In the genomic region with DNA sequence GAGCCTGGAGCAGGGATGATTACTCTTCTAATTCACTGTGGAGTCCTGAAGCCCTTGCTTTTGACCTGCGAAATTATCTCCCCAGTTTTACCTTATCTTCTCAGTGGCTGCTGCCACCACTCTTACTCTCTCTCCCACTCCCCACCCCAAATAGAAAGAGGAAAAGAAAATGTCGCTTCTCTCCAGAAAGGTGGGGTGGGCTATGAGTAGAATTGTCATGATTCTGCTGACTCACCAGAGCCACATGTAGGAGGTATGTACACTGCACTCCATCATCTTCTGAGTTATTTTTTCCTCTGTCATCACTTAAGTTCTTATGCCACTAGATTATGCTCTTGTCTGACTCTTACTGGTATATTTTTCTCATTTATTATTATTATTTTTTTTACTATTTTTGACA, we compare ENCODE assay signal across 1 cellular context.
TF ChIP-seq lines count a peak whose summit lies in the region.

No MANE protein-coding gene starts in this region.

TF ChIP-seq in K562, 482 proteins besides CTCF, POLR2A, EP300 and RAD21 (continued from another document and continues in another):
- TF ChIP-seq JUNB (CRISPR knock-in tag; conservative IDR thresholded peaks at IDR 0.05) = no peak
- TF ChIP-seq SMAD4 (CRISPR knock-in tag; conservative IDR thresholded peaks at IDR 0.05) = peak; percentile 51; the same call in 1 of the 2 replicates
- no peak for TF ChIP-seq DACH1 (IDR thresholded peaks at IDR 0.05; ENCODE audit: partially characterized antibody)
- TF ChIP-seq SIX5 (IDR thresholded peaks at IDR 0.05; ENCODE audit: borderline replicate concordance in 1 of 2, insufficient read depth in 1 of 2, low read depth in 1 of 2, low read length in 2 of 2) = no peak
- TF ChIP-seq ZBTB7A (IDR thresholded peaks at IDR 0.05; ENCODE audit: borderline replicate concordance, control insufficient read depth, low read depth, low read length) = peak; percentile 44; the same call in 1 of the 2 replicates
- peak; percentile 72 for TF ChIP-seq PKNOX1 (IDR thresholded peaks at IDR 0.05)
- peak; percentile 55 for TF ChIP-seq NCOR1 (IDR thresholded peaks at IDR 0.05)
- no peak for TF ChIP-seq RUNX1 (IDR thresholded peaks at IDR 0.05; ENCODE audit: low read depth)
- peak; percentile 91 for TF ChIP-seq SMARCA4 (IDR thresholded peaks at IDR 0.05)
- TF ChIP-seq MITF (IDR thresholded peaks at IDR 0.05) = no peak
- TF ChIP-seq, protein P1, sequence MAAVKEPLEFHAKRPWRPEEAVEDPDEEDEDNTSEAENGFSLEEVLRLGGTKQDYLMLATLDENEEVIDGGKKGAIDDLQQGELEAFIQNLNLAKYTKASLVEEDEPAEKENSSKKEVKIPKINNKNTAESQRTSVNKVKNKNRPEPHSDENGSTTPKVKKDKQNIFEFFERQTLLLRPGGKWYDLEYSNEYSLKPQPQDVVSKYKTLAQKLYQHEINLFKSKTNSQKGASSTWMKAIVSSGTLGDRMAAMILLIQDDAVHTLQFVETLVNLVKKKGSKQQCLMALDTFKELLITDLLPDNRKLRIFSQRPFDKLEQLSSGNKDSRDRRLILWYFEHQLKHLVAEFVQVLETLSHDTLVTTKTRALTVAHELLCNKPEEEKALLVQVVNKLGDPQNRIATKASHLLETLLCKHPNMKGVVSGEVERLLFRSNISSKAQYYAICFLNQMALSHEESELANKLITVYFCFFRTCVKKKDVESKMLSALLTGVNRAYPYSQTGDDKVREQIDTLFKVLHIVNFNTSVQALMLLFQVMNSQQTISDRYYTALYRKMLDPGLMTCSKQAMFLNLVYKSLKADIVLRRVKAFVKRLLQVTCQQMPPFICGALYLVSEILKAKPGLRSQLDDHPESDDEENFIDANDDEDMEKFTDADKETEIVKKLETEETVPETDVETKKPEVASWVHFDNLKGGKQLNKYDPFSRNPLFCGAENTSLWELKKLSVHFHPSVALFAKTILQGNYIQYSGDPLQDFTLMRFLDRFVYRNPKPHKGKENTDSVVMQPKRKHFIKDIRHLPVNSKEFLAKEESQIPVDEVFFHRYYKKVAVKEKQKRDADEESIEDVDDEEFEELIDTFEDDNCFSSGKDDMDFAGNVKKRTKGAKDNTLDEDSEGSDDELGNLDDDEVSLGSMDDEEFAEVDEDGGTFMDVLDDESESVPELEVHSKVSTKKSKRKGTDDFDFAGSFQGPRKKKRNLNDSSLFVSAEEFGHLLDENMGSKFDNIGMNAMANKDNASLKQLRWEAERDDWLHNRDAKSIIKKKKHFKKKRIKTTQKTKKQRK (IDR thresholded peaks at IDR 0.05; ENCODE audit: borderline replicate concordance, low read depth, low read length) = no peak
- no peak for TF ChIP-seq GABPB2 (CRISPR knock-in tag; conservative IDR thresholded peaks at IDR 0.05)
- peak; percentile 50 to 51; a peak in 3 of 4 replicates for TF ChIP-seq FOXK2 (conservative IDR thresholded peaks at IDR 0.05 in 1 of 2, IDR thresholded peaks at IDR 0.05 in 1 of 2; ENCODE audit: low read depth in 2 of 2)
- TF ChIP-seq DNMT1 (IDR thresholded peaks at IDR 0.05) = no peak
- TF ChIP-seq TFAM (CRISPR knock-in tag; conservative IDR thresholded peaks at IDR 0.05) = no peak
- peak; percentile 97 for TF ChIP-seq BACH1 (tag; IDR thresholded peaks at IDR 0.05)
- TF ChIP-seq ERF (CRISPR knock-in tag; IDR thresholded peaks at IDR 0.05) = no peak
- TF ChIP-seq SMARCC2 (IDR thresholded peaks at IDR 0.05; ENCODE audit: low read depth) = peak; percentile 54; the same call in 1 of the 2 replicates
- no peak for TF ChIP-seq U2AF1 (optimal IDR thresholded peaks at IDR 0.05; ENCODE audit: low read depth, low read length)
- TF ChIP-seq ZC3H4 (CRISPR knock-in tag; IDR thresholded peaks at IDR 0.05; ENCODE audit: borderline replicate concordance) = no peak
- peak; percentile 50 for TF ChIP-seq HDAC3 (IDR thresholded peaks at IDR 0.05; ENCODE audit: borderline replicate concordance, partially characterized antibody)
- TF ChIP-seq NONO (IDR thresholded peaks at IDR 0.05; ENCODE audit: low read depth in 2 of 2, low read length in 1 of 2) = no peak
- TF ChIP-seq ARNT (IDR thresholded peaks at IDR 0.05) = peak in 1 of 2 experiments; percentile 94; a peak in 3 of 4 replicates
- TF ChIP-seq XRCC5 (IDR thresholded peaks at IDR 0.05; ENCODE audit: low read depth, low read length) = no peak
- TF ChIP-seq HOMEZ (CRISPR knock-in tag; IDR thresholded peaks at IDR 0.05) = no peak
- peak; percentile 43 to 57; a peak in 2 of 4 replicates for TF ChIP-seq MAZ (CRISPR knock-in tag; conservative IDR thresholded peaks at IDR 0.05 in 1 of 2, IDR thresholded peaks at IDR 0.05 in 1 of 2)
- TF ChIP-seq ZNF583 (CRISPR knock-in tag; IDR thresholded peaks at IDR 0.05) = peak; percentile 22; the same call in 1 of the 2 replicates
- TF ChIP-seq ZKSCAN8 (CRISPR knock-in tag; IDR thresholded peaks at IDR 0.05) = 0 out of 2 replicates have a peak, but pooled peaks have one; percentile 55
- TF ChIP-seq CBFB (CRISPR knock-in tag; IDR thresholded peaks at IDR 0.05) = no peak
- peak; percentile 43; the same call in 1 of the 2 replicates for TF ChIP-seq TOE1 (IDR thresholded peaks at IDR 0.05; ENCODE audit: borderline replicate concordance)
- TF ChIP-seq TOE1 (CRISPR knock-in tag; IDR thresholded peaks at IDR 0.05; ENCODE audit: borderline replicate concordance, low read depth) = no peak
- no peak for TF ChIP-seq POLR2AphosphoS2 (IDR thresholded peaks at IDR 0.05; ENCODE audit: low read length)
- peak in 1 of 2 experiments; percentile 65; a peak in 2 of 4 replicates for TF ChIP-seq HDAC1 (IDR thresholded peaks at IDR 0.05)
- peak; percentile 65 for TF ChIP-seq ATF7 (IDR thresholded peaks at IDR 0.05)
- no peak for TF ChIP-seq THRB (CRISPR knock-in tag; conservative IDR thresholded peaks at IDR 0.05)
- no peak for TF ChIP-seq ZNF140 (CRISPR knock-in tag; IDR thresholded peaks at IDR 0.05)
- no peak for TF ChIP-seq ZC3H11A (IDR thresholded peaks at IDR 0.05; ENCODE audit: low read depth, low read length)
- TF ChIP-seq, protein P2, sequence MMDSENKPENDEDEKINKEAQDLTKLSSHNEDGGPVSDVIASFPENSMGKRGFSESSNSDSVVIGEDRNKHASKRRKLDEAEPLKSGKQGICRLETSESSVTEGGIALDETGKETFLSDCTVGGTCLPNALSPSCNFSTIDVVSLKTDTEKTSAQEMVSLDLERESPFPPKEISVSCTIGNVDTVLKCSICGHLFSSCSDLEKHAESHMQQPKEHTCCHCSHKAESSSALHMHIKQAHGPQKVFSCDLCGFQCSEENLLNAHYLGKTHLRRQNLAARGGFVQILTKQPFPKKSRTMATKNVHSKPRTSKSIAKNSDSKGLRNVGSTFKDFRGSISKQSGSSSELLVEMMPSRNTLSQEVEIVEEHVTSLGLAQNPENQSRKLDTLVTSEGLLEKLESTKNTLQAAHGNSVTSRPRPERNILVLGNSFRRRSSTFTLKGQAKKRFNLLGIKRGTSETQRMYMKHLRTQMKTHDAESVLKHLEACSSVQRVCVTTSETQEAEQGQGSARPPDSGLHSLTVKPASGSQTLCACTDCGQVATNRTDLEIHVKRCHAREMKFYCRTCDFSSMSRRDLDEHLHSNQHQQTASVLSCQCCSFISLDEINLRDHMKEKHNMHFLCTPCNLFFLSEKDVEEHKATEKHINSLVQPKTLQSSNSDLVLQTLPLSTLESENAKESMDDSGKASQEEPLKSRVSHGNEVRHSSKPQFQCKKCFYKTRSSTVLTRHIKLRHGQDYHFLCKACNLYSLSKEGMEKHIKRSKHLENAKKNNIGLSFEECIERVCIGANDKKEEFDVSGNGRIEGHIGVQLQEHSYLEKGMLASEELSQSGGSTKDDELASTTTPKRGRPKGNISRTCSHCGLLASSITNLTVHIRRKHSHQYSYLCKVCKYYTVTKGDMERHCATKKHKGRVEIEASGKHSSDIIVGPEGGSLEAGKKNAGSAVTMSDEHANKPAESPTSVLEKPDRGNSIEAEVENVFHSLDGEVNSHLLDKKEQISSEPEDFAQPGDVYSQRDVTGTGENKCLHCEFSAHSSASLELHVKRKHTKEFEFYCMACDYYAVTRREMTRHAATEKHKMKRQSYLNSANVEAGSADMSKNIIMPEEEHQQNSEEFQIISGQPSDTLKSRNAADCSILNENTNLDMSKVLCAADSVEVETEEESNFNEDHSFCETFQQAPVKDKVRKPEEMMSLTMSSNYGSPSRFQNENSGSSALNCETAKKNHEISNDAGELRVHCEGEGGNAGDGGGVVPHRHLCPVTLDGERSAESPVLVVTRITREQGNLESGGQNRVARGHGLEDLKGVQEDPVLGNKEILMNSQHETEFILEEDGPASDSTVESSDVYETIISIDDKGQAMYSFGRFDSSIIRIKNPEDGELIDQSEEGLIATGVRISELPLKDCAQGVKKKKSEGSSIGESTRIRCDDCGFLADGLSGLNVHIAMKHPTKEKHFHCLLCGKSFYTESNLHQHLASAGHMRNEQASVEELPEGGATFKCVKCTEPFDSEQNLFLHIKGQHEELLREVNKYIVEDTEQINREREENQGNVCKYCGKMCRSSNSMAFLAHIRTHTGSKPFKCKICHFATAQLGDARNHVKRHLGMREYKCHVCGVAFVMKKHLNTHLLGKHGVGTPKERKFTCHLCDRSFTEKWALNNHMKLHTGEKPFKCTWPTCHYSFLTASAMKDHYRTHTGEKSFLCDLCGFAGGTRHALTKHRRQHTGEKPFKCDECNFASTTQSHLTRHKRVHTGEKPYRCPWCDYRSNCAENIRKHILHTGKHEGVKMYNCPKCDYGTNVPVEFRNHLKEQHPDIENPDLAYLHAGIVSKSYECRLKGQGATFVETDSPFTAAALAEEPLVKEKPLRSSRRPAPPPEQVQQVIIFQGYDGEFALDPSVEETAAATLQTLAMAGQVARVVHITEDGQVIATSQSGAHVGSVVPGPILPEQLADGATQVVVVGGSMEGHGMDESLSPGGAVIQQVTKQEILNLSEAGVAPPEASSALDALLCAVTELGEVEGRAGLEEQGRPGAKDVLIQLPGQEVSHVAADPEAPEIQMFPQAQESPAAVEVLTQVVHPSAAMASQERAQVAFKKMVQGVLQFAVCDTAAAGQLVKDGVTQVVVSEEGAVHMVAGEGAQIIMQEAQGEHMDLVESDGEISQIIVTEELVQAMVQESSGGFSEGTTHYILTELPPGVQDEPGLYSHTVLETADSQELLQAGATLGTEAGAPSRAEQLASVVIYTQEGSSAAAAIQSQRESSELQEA (IDR thresholded peaks at IDR 0.05; ENCODE audit: low read depth) = no peak
- TF ChIP-seq CBX1 (IDR thresholded peaks at IDR 0.05; ENCODE audit: low read depth) = no peak
- no peak for TF ChIP-seq ZNF561 (CRISPR knock-in tag; conservative IDR thresholded peaks at IDR 0.05)
- no peak for TF ChIP-seq MTA2 (IDR thresholded peaks at IDR 0.05; ENCODE audit: low read depth)
- no peak for TF ChIP-seq ESRRB (CRISPR knock-in tag; IDR thresholded peaks at IDR 0.05; ENCODE audit: borderline replicate concordance)
- no peak for TF ChIP-seq SIN3A (IDR thresholded peaks at IDR 0.05; ENCODE audit: borderline replicate concordance in 2 of 2, control insufficient read depth in 1 of 2, low read depth in 2 of 2, low read length in 2 of 2)
- TF ChIP-seq SOX6 (IDR thresholded peaks at IDR 0.05) = peak; percentile 85
- TF ChIP-seq FOS (IDR thresholded peaks at IDR 0.05; ENCODE audit: extremely low read depth, insufficient read length) = no peak
- TF ChIP-seq PATZ1 (CRISPR knock-in tag; IDR thresholded peaks at IDR 0.05; ENCODE audit: borderline replicate concordance) = no peak
